1 cellular context compared by ENCODE assay signal in genomic region chr14:43901950-43902349, GRCh38.
A peak's percentile ranks its signal among the peaks of the same experiment; 100 is the strongest.
TF ChIP-seq lines count a peak whose summit lies in the region.

No MANE protein-coding gene starts in this region.

TF ChIP-seq in HepG2, 621 proteins besides CTCF, POLR2A, EP300 and RAD21 (continued from another document):
- TF ChIP-seq ARID3A (IDR thresholded peaks at IDR 0.05; ENCODE audit: low read depth, low read length) (0 out of 2 replicates have a peak, but pooled peaks have one; percentile 21), NFIC (IDR thresholded peaks at IDR 0.05; ENCODE audit: low read length) (peak; percentile 66; the same call in 1 of the 2 replicates), FOXA3 (CRISPR knock-in tag; IDR thresholded peaks at IDR 0.05) (peak; percentile 44; the same call in 1 of the 2 replicates), ZZZ3 (CRISPR knock-in tag; IDR thresholded peaks at IDR 0.05; ENCODE audit: borderline replicate concordance) (no peak), NCOR1 (IDR thresholded peaks at IDR 0.05; ENCODE audit: borderline replicate concordance, low read length) (peak; percentile 62; the same call in 1 of the 2 replicates), SAFB2 (CRISPR knock-in tag; IDR thresholded peaks at IDR 0.05; ENCODE audit: borderline replicate concordance, low read depth) (no peak), GATAD1 (CRISPR knock-in tag; IDR thresholded peaks at IDR 0.05) (no peak), PBX3 (CRISPR knock-in tag; IDR thresholded peaks at IDR 0.05; ENCODE audit: borderline replicate concordance) (no peak), HOXA7 (CRISPR knock-in tag; IDR thresholded peaks at IDR 0.05) (no peak), CREM (IDR thresholded peaks at IDR 0.05) (0 out of 2 replicates have a peak, but pooled peaks have one; percentile 39), CREM (CRISPR knock-in tag; IDR thresholded peaks at IDR 0.05) (no peak), HNF4G (IDR thresholded peaks at IDR 0.05; ENCODE audit: borderline replicate concordance, low read depth, low read length) (peak; percentile 57; the same call in 1 of the 2 replicates), HNF4G (CRISPR knock-in tag; IDR thresholded peaks at IDR 0.05; ENCODE audit: borderline replicate concordance, low read depth) (no peak), SUZ12 (IDR thresholded peaks at IDR 0.05; ENCODE audit: low read depth, low read length) (no peak), HMG20A (CRISPR knock-in tag; IDR thresholded peaks at IDR 0.05; ENCODE audit: borderline replicate concordance) (peak; percentile 27; the same call in 1 of the 2 replicates), SPEN (CRISPR knock-in tag; IDR thresholded peaks at IDR 0.05; ENCODE audit: low read depth) (no peak), POGZ (CRISPR knock-in tag; IDR thresholded peaks at IDR 0.05) (peak; percentile 11; the same call in 1 of the 2 replicates), ISL2 (CRISPR knock-in tag; IDR thresholded peaks at IDR 0.05) (peak; percentile 74), CEBPG (CRISPR knock-in tag; IDR thresholded peaks at IDR 0.05) (peak; percentile 33; the same call in 1 of the 2 replicates), AHDC1 (CRISPR knock-in tag; IDR thresholded peaks at IDR 0.05; ENCODE audit: borderline replicate concordance) (peak; percentile 79; the same call in 1 of the 2 replicates), ZNF362 (CRISPR knock-in tag; IDR thresholded peaks at IDR 0.05; ENCODE audit: borderline replicate concordance) (peak; percentile 59; the same call in 1 of the 2 replicates), ZNF605 (CRISPR knock-in tag; IDR thresholded peaks at IDR 0.05) (no peak), ZFP36L1 (CRISPR knock-in tag; IDR thresholded peaks at IDR 0.05) (no peak), RARA (CRISPR knock-in tag; IDR thresholded peaks at IDR 0.05) (0 out of 2 replicates have a peak, but pooled peaks have one; percentile 17), HHEX (CRISPR knock-in tag; IDR thresholded peaks at IDR 0.05) (no peak), TERF1 (CRISPR knock-in tag; IDR thresholded peaks at IDR 0.05) (no peak), GMEB1 (CRISPR knock-in tag; IDR thresholded peaks at IDR 0.05; ENCODE audit: borderline replicate concordance) (no peak), ZNF333 (CRISPR knock-in tag; IDR thresholded peaks at IDR 0.05; ENCODE audit: borderline replicate concordance) (no peak), TCF7 (IDR thresholded peaks at IDR 0.05; ENCODE audit: low read depth) (no peak), THAP8 (CRISPR knock-in tag; IDR thresholded peaks at IDR 0.05; ENCODE audit: borderline replicate concordance) (no peak), SNAPC4 (CRISPR knock-in tag; IDR thresholded peaks at IDR 0.05) (no peak), ZNF772 (CRISPR knock-in tag; IDR thresholded peaks at IDR 0.05) (no peak), ZNF883 (CRISPR knock-in tag; IDR thresholded peaks at IDR 0.05; ENCODE audit: not compliant biosample characterization) (no peak), KDM6A (CRISPR knock-in tag; IDR thresholded peaks at IDR 0.05; ENCODE audit: low read depth) (peak; percentile 26; the same call in 1 of the 2 replicates)
